14 cellular contexts compared by ENCODE assay signal in the genomic region with DNA sequence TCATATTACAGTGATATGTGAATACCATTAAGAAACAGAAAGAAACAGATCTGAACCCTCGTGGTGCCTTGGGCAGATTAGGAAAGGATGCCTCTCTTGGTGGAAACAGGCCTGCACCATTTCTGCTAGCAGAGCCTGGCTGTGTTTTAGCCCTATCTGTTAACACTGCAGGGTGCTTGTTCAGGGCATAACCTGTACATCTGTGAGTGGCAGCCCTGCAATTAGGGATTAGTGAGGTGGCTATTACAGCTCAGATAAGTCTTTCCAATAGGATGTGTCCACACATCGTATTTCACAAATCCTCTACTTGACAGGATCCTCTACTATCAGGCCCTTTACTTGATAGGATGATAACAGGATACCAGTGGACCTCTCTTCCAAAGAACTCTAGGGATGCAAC. TPM values are rescaled to one million over a fixed set of nuclear protein-coding genes. Genes with fewer than 3 reads are reported as not detected.
DNase-seq lines count a peak whose midpoint lies in the region; ATAC-seq and TF ChIP-seq lines count a peak whose summit lies in the region.
"Had no signal": no experiment of that assay in that cellular context is flagged by ENCODE, and none has a peak within 500 bp of the region (broad histone marks: within the 10 kb centered on the region; RNA-seq: fewer than 3 reads in every experiment).

No MANE protein-coding gene starts in this region.

- H3K27me3 Mint-ChIP-seq in endothelial cell (ENCODE audit: unreplicated experiment): no peaks in the 10 kb centered on the region

- no peak overlapping the region for H3K27ac Mint-ChIP-seq in endothelial cell (ENCODE audit: unreplicated experiment)

- H3K27me3 ChIP-seq in left ventricle myocardium inferior (ENCODE audit: low read depth) (no peaks in the 10 kb centered on the region), MM.1S (replicated peaks; ENCODE audit: insufficient read depth, low read length) (no peaks in the 10 kb centered on the region)

- peak overlapping the region; percentile 34 for H3K4me3 Mint-ChIP-seq in endothelial cell (ENCODE audit: unreplicated experiment)

- peak; percentile 22 for ATAC-seq in left ventricle myocardium superior

- H3K4me1 ChIP-seq in left ventricle myocardium inferior: peaks cover 10% of the 10 kb centered on the region
- H3K4me1 ChIP-seq in MM.1S (ENCODE audit: low read length): no peaks in the 10 kb centered on the region

- H3K36me3 ChIP-seq in left ventricle myocardium inferior (peaks cover 55% of the 10 kb centered on the region), MM.1S (replicated peaks; ENCODE audit: insufficient read depth, low read length) (no peaks in the 10 kb centered on the region)

- no peak overlapping the region for H3K27ac ChIP-seq in left ventricle myocardium inferior (replicated peaks)
- H3K27ac ChIP-seq in RWPE1: no peak overlapping the region
- no peak overlapping the region for H3K27ac ChIP-seq in MM.1S (ENCODE audit: low read length)
- H3K27ac ChIP-seq: HL-60 had no signal

- CTCF ChIA-PET in RWPE1 (lab: Yijun Ruan, JAX): no interaction called here

- no peaks in the 10 kb centered on the region for H3F3A ChIP-seq in MM.1S (ENCODE audit: insufficient read depth, low read length)

- no peaks in the 10 kb centered on the region for H3K9me2 ChIP-seq in MM.1S (replicated peaks; ENCODE audit: insufficient read depth, low read length)

- intact Hi-C loops in left ventricle myocardium superior (cut with micrococcal nuclease) (no loop called here), left ventricle myocardium inferior (cut with micrococcal nuclease) (no loop called here)

- H3K9me3 ChIP-seq in left ventricle myocardium inferior (replicated peaks) (peaks cover 12% of the 10 kb centered on the region), MM.1S (replicated peaks; ENCODE audit: insufficient read depth, low read length) (no peaks in the 10 kb centered on the region)

- H3K79me2 ChIP-seq in MM.1S (ENCODE audit: low read length): peaks cover 15% of the 10 kb centered on the region

- H3K4me1 Mint-ChIP-seq in endothelial cell (ENCODE audit: unreplicated experiment): peaks cover 5% of the 10 kb centered on the region

- no peaks in the 10 kb centered on the region for H4K20me1 ChIP-seq in MM.1S (ENCODE audit: insufficient read depth, low read length)

- H3K4me2 ChIP-seq in MM.1S (ENCODE audit: low read depth, low read length): no peak overlapping the region

- DNase-seq in left ventricle myocardium superior: no peak
- no peak for DNase-seq in left ventricle myocardium inferior
- DNase-seq in NCI-H82 (lab: John Stamatoyannopoulos, UW): peak; percentile 77
- DNase-seq in endothelial cell (ENCODE audit: low spot score): no peak
- DNase-seq in OCI-M1 (lab: John Stamatoyannopoulos, UW): no peak
- DNase-seq in RWPE1 (ENCODE audit: low spot score): no peak
- no peak for DNase-seq in MM.1S
- DNase-seq: DMS79 treated with DMSO at 0.1 percent for 48 hours, NCI-H1048, NCI-H146, NCI-H2081 treated with DMSO at 0.1 percent for 48 hours, NCI-H510A treated with DMSO at 0.1 percent for 48 hours, SHP77 treated with DMSO at 0.1 percent for 48 hours had no signal

- H2AFZ ChIP-seq in MM.1S (ENCODE audit: low read length): no peak overlapping the region

- H3K9me3 Mint-ChIP-seq in endothelial cell (ENCODE audit: unreplicated experiment): no peaks in the 10 kb centered on the region

- no peak overlapping the region for H3K9ac ChIP-seq in MM.1S (ENCODE audit: low read length)

- H3K4me3 ChIP-seq in left ventricle myocardium inferior (no peak overlapping the region), MM.1S (ENCODE audit: low read length) (no peak overlapping the region)

- peaks cover 28% of the 10 kb centered on the region for H3K36me3 Mint-ChIP-seq in endothelial cell (ENCODE audit: low read depth, unreplicated experiment)

- POLR2A ChIA-PET in RWPE1 (lab: Yijun Ruan, JAX; ENCODE audit: low non-redundant PET): no interaction called here

- TF ChIP-seq CTCF in left ventricle myocardium inferior (IDR thresholded peaks at IDR 0.05; ENCODE audit: borderline replicate concordance) (no peak), endothelial cell (IDR thresholded peaks at IDR 0.05; ENCODE audit: unreplicated experiment) (no peak), RWPE1 (conservative IDR thresholded peaks at IDR 0.05; ENCODE audit: low read depth) (no peak), MM.1S (IDR thresholded peaks at IDR 0.05; ENCODE audit: low read length) (no peak)

RNA-seq across cellular contexts. Expression of gene SEC22C, which starts 12.0 kb away (rescaled TPM):
- total RNA-seq in left ventricle myocardium superior (24.3 TPM), left ventricle myocardium inferior (23.0 TPM), endothelial cell (ENCODE audit: unreplicated experiment) (49.6 TPM)

RNA-seq across cellular contexts. Expression of gene SS18L2, which starts 20.9 kb away (rescaled TPM):
- total RNA-seq in left ventricle myocardium superior (9.7 TPM), left ventricle myocardium inferior (12.2 TPM), endothelial cell (ENCODE audit: unreplicated experiment) (75.1 TPM)

RNA-seq across cellular contexts. Expression of gene NKTR, which starts 30.7 kb away (rescaled TPM):
- total RNA-seq in left ventricle myocardium superior: 23.6 TPM
- 20.0 TPM for total RNA-seq in left ventricle myocardium inferior
- 118 TPM for total RNA-seq in endothelial cell (ENCODE audit: unreplicated experiment)
